ENCODE assay signal across 22 cellular contexts in the genomic region with DNA sequence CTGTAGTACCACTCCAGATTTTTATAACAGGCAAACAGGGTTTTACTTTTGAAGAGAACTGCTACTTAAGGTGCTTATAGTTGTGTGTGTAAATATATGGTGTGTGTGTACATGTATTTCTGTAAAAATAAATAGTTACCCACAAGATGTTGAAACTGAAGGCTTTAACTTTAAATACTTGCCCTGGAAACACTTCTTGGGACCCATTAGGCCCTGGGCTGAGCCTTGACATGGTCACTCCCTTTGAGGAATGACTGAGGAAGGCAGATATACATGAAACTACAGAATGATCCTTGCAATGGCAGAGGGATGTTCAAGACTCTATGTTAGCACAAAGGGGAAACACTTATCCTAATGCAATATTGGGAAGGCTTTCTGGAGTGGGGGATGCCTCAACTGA.
"Had no signal": no experiment of that assay in that cellular context is flagged by ENCODE, and none has a peak within 500 bp of the region (broad histone marks: within the 10 kb centered on the region; RNA-seq: fewer than 3 reads in every experiment).

No MANE protein-coding gene starts in this region.

- H3K9me3 ChIP-seq: MG63, SJSA1 had no signal

- H3K4me3 ChIP-seq: MG63, SJSA1, SK-N-MC had no signal

- H3K27me3 ChIP-seq: MG63, SJSA1 had no signal

- H3K4me1 ChIP-seq: SJSA1 had no signal

- DNase-seq: Karpas-422, KG1, MG63, NCI-H1092, NCI-H1105 treated with DMSO at 0.1 percent for 48 hours, NCI-H1417 treated with DMSO at 0.1 percent for 48 hours, NCI-H1694 treated with DMSO at 0.1 percent for 48 hours, NCI-H1930, NCI-H2081, NCI-H2107, NCI-H2171 treated with DMSO at 0.1 percent for 48 hours, NCI-H2227 treated with DMSO at 0.1 percent for 48 hours, NCI-H524, NCI-H526 treated with DMSO at 0.1 percent for 48 hours, NCI-H748 treated with DMSO at 0.1 percent for 48 hours, Right ventricle myocardium superior, RPMI8226, SIG-M5 had no signal

- FAIRE-seq: RCC 7860 had no signal

- H3K27ac ChIP-seq: HL-60, SJSA1, SK-N-MC had no signal

- H3K36me3 ChIP-seq: MG63, SJSA1 had no signal
